Comparison of ENCODE assay signal across 8 cellular contexts in genomic region chr15:77890911-77891801, GRCh38.
DNase-seq lines count a peak whose midpoint lies in the region; ATAC-seq, FAIRE-seq and TF ChIP-seq lines count a peak whose summit lies in the region.
"Not testable (repeated sequence)": the region's sequence is repeated elsewhere in the genome, so short reads cannot be mapped to it uniquely, and the experiment has no call there.

No MANE protein-coding gene starts in this region.

- H3K9me3 Mint-ChIP-seq in naive thymus-derived CD4-positive, alpha-beta T cell = not testable (repeated sequence)

- H3K4me1 Mint-ChIP-seq in naive thymus-derived CD4-positive, alpha-beta T cell = not testable (repeated sequence)

- ATAC-seq in GM21786 (IDR thresholded peaks at IDR 0.05; ENCODE audit: unreplicated experiment) (peak; percentile 75), HG03571 (IDR thresholded peaks at IDR 0.05; ENCODE audit: unreplicated experiment) (peak; percentile 50), left cardiac atrium (peak; percentile 11 to 49)
- ATAC-seq in naive thymus-derived CD4-positive, alpha-beta T cell = peak; percentile 54

- CTCF ChIA-PET in naive thymus-derived CD4-positive, alpha-beta T cell (lab: Charles Lee) = not testable (repeated sequence)

- not testable (repeated sequence) for H3K9me3 ChIP-seq in adipocyte (ENCODE audit: control insufficient read depth, low read length); naive thymus-derived CD4-positive, alpha-beta T cell (ENCODE audit: control insufficient read depth in 2 of 3, low read length in 3 of 3)

- intact Hi-C loops in left cardiac atrium (cut with DNase I); naive thymus-derived CD4-positive, alpha-beta T cell (cut with micrococcal nuclease): not testable (repeated sequence)

- H3K4me3 Mint-ChIP-seq in naive thymus-derived CD4-positive, alpha-beta T cell = not testable (repeated sequence)

- H3K36me3 ChIP-seq in adipocyte (ENCODE audit: control insufficient read depth, insufficient read depth, low read length, severe bottlenecking); naive thymus-derived CD4-positive, alpha-beta T cell (ENCODE audit: control insufficient read depth in 2 of 3, insufficient read depth in 3 of 3, low read length in 3 of 3): not testable (repeated sequence)

- POLR2A ChIA-PET in naive thymus-derived CD4-positive, alpha-beta T cell (lab: Charles Lee) = not testable (repeated sequence)

- H3K9ac ChIP-seq in adipocyte (ENCODE audit: low read length) = not testable (repeated sequence)

- not testable (repeated sequence) for TF ChIP-seq POLR2A in GM12891 (IDR thresholded peaks at IDR 0.05; ENCODE audit: low read depth, low read length)

- not testable (repeated sequence) for H3K4me3 ChIP-seq in adipocyte (ENCODE audit: low read length); naive thymus-derived CD4-positive, alpha-beta T cell (ENCODE audit: low read length)

- not testable (repeated sequence) for H3K27ac ChIP-seq in naive thymus-derived CD4-positive, alpha-beta T cell (ENCODE audit: low read depth, low read length)

- DNase-seq in GM12891 (ENCODE audit: insufficient read length, low spot score); naive thymus-derived CD4-positive, alpha-beta T cell; urothelium cell line (ENCODE audit: low spot score): not testable (repeated sequence)
- DNase-seq in NCI-H82 treated with DMSO at 0.1 percent for 48 hours (lab: John Stamatoyannopoulos, UW; ENCODE audit: unreplicated experiment) = peak; percentile 51
- DNase-seq in adipocyte (ENCODE audit: low read depth) = peak; percentile 14
- DNase-seq in left cardiac atrium = peak; percentile 33

- H3K4me1 ChIP-seq in adipocyte (ENCODE audit: control insufficient read depth, insufficient read depth, low read length) = peaks cover 16% of the 10 kb centered on the region
- not testable (repeated sequence) for H3K4me1 ChIP-seq in naive thymus-derived CD4-positive, alpha-beta T cell (ENCODE audit: control insufficient read depth in 2 of 2, insufficient read depth in 2 of 2, low read length in 2 of 2)

- H3K36me3 Mint-ChIP-seq in naive thymus-derived CD4-positive, alpha-beta T cell = not testable (repeated sequence)

- H3K27me3 ChIP-seq in adipocyte (replicated peaks; ENCODE audit: control insufficient read depth, insufficient read depth, low read length); naive thymus-derived CD4-positive, alpha-beta T cell (ENCODE audit: control insufficient read depth in 2 of 2, insufficient read depth in 2 of 2, low read length in 2 of 2): not testable (repeated sequence)

- peak; percentile 99 for FAIRE-seq in GM12891 (lab: Jason Lieb, UNC)
- FAIRE-seq in urothelium cell line (lab: Jason Lieb, UNC) = peak; percentile 53

- not testable (repeated sequence) for H3K27ac Mint-ChIP-seq in naive thymus-derived CD4-positive, alpha-beta T cell

- not testable (repeated sequence) for H3K27me3 Mint-ChIP-seq in naive thymus-derived CD4-positive, alpha-beta T cell
